In the genomic region with DNA sequence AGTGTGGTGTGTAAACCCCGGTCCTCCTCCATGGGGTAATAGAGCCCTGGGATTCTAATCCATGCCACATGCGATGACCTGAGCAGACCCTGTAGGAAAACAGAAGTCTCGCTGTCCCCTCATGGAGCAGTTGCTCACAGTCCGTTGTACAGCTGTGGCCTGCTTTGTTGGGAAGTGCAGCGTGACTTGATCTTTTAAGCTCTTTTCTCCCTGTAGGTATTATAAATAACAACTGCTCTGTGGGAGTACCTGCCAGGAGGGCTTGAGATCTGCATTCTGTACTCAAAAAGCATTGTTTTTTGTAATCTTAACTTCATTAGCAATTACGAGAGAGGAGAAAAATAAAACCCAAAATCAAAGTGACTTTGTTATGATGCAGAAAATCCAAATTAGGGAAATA, we compare ENCODE assay signal across 1 cellular context.
TF ChIP-seq lines count a peak whose summit lies in the region.

No MANE protein-coding gene starts in this region.

TF ChIP-seq in H1, 55 proteins besides CTCF, POLR2A, EP300 and RAD21:
- no peak for TF ChIP-seq RFX5 (IDR thresholded peaks at IDR 0.05; ENCODE audit: borderline replicate concordance, low read depth, low read length)
- no peak for TF ChIP-seq GTF2F1 (IDR thresholded peaks at IDR 0.05; ENCODE audit: borderline replicate concordance, low read depth, low read length)
- TF ChIP-seq, protein P1, sequence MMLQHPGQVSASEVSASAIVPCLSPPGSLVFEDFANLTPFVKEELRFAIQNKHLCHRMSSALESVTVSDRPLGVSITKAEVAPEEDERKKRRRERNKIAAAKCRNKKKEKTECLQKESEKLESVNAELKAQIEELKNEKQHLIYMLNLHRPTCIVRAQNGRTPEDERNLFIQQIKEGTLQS (IDR thresholded peaks at IDR 0.05; ENCODE audit: insufficient read depth, low read depth, low read length), result no peak
- TF ChIP-seq RXRA (IDR thresholded peaks at IDR 0.05; ENCODE audit: insufficient read depth, low read depth, low read length), result no peak
- no peak for TF ChIP-seq KDM4A (IDR thresholded peaks at IDR 0.05; ENCODE audit: low read depth, low read length, severe bottlenecking)
- TF ChIP-seq ATF2 (IDR thresholded peaks at IDR 0.05; ENCODE audit: low read length), result no peak
- TF ChIP-seq KDM5A (IDR thresholded peaks at IDR 0.05; ENCODE audit: low read length), result no peak
- no peak for TF ChIP-seq CHD1 (IDR thresholded peaks at IDR 0.05; ENCODE audit: low read depth, low read length)
- TF ChIP-seq SUZ12 (IDR thresholded peaks at IDR 0.05; ENCODE audit: low read length), result no peak
- TF ChIP-seq POU5F1 (IDR thresholded peaks at IDR 0.05; ENCODE audit: low read depth, low read length), result peak; percentile 21; the same call in 1 of the 2 replicates
- TF ChIP-seq BACH1 (IDR thresholded peaks at IDR 0.05; ENCODE audit: low read length), result no peak
- no peak for TF ChIP-seq CHD2 (IDR thresholded peaks at IDR 0.05; ENCODE audit: low read length)
- TF ChIP-seq SIRT6 (IDR thresholded peaks at IDR 0.05; ENCODE audit: low read length), result no peak
- TF ChIP-seq EGR1 (IDR thresholded peaks at IDR 0.05; ENCODE audit: borderline replicate concordance, low read depth, low read length), result no peak
- TF ChIP-seq, protein P2, sequence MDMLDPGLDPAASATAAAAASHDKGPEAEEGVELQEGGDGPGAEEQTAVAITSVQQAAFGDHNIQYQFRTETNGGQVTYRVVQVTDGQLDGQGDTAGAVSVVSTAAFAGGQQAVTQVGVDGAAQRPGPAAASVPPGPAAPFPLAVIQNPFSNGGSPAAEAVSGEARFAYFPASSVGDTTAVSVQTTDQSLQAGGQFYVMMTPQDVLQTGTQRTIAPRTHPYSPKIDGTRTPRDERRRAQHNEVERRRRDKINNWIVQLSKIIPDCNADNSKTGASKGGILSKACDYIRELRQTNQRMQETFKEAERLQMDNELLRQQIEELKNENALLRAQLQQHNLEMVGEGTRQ (IDR thresholded peaks at IDR 0.05; ENCODE audit: low read length), result no peak
- TF ChIP-seq NANOG (IDR thresholded peaks at IDR 0.05; ENCODE audit: insufficient read depth, low read depth, low read length, poor library complexity, severe bottlenecking), result peak; percentile 88
- no peak for TF ChIP-seq SP2 (IDR thresholded peaks at IDR 0.05; ENCODE audit: low read length)
- no peak for TF ChIP-seq SIX5 (IDR thresholded peaks at IDR 0.05; ENCODE audit: low read depth, low read length)
- no peak for TF ChIP-seq JUND (IDR thresholded peaks at IDR 0.05; ENCODE audit: low read length)
- TF ChIP-seq SIN3A (conservative IDR thresholded peaks at IDR 0.05 in 1 of 2, IDR thresholded peaks at IDR 0.05 in 1 of 2; ENCODE audit: low read depth in 1 of 2, low read length in 2 of 2), result no peak
- TF ChIP-seq BCL11A (IDR thresholded peaks at IDR 0.05; ENCODE audit: low read depth in 2 of 2, low read length in 2 of 2), result peak in 1 of 2 experiments; percentile 79
- TF ChIP-seq SP1 (IDR thresholded peaks at IDR 0.05; ENCODE audit: low read depth, low read length), result 0 out of 2 replicates have a peak, but pooled peaks have one; percentile 17
- TF ChIP-seq PHF8 (conservative IDR thresholded peaks at IDR 0.05; ENCODE audit: low read depth, low read length), result no peak
- TF ChIP-seq HDAC6 (IDR thresholded peaks at IDR 0.05; ENCODE audit: low read depth, low read length), result no peak
- no peak for TF ChIP-seq YY1 (IDR thresholded peaks at IDR 0.05; ENCODE audit: low read depth, low read length)
- TF ChIP-seq TAF7 (optimal IDR thresholded peaks at IDR 0.05; ENCODE audit: borderline replicate concordance, low read depth, low read length), result no peak
- TF ChIP-seq RBBP5 (IDR thresholded peaks at IDR 0.05; ENCODE audit: borderline replicate concordance, low read depth, low read length), result no peak
- TF ChIP-seq GABPA (IDR thresholded peaks at IDR 0.05; ENCODE audit: borderline replicate concordance, insufficient read depth, low read length), result no peak
- no peak for TF ChIP-seq CTBP2 (IDR thresholded peaks at IDR 0.05; ENCODE audit: borderline replicate concordance, insufficient read depth, insufficient read length, low read length)
- no peak for TF ChIP-seq EZH2 (IDR thresholded peaks at IDR 0.05; ENCODE audit: low read depth, low read length, severe bottlenecking)
- TF ChIP-seq NRF1 (IDR thresholded peaks at IDR 0.05; ENCODE audit: low read depth, low read length), result no peak
- TF ChIP-seq CEBPB (IDR thresholded peaks at IDR 0.05; ENCODE audit: low read depth, low read length), result no peak
- no peak for TF ChIP-seq SP4 (IDR thresholded peaks at IDR 0.05; ENCODE audit: low read length)
- peak; percentile 85; the same call in 1 of the 2 replicates for TF ChIP-seq TCF12 (IDR thresholded peaks at IDR 0.05; ENCODE audit: low read depth, low read length)
- no peak for TF ChIP-seq ASH2L (IDR thresholded peaks at IDR 0.05; ENCODE audit: low read length)
- TF ChIP-seq, protein P3, sequence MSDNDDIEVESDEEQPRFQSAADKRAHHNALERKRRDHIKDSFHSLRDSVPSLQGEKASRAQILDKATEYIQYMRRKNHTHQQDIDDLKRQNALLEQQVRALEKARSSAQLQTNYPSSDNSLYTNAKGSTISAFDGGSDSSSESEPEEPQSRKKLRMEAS (IDR thresholded peaks at IDR 0.05), result 0 out of 2 replicates have a peak, but pooled peaks have one; percentile 10
- TF ChIP-seq SAP30 (IDR thresholded peaks at IDR 0.05; ENCODE audit: insufficient read depth, insufficient replicate concordance, low read length), result no peak
- TF ChIP-seq CBX8 (IDR thresholded peaks at IDR 0.05; ENCODE audit: borderline replicate concordance, low read depth, low read length), result no peak
- TF ChIP-seq HDAC2 (IDR thresholded peaks at IDR 0.05; ENCODE audit: borderline replicate concordance in 1 of 2, low read depth in 2 of 2, low read length in 2 of 2), result peak in 1 of 2 experiments; percentile 64; a peak in 1 of 4 replicates
- TF ChIP-seq POLR2AphosphoS5 (IDR thresholded peaks at IDR 0.05; ENCODE audit: low read depth, low read length), result no peak; the same call in 1 of the 2 replicates
- TF ChIP-seq SRF (IDR thresholded peaks at IDR 0.05; ENCODE audit: low read depth, low read length), result no peak
- TF ChIP-seq RNF2 (IDR thresholded peaks at IDR 0.05; ENCODE audit: borderline replicate concordance, low read depth, low read length, missing control alignments, poor library complexity, severe bottlenecking), result no peak
- TF ChIP-seq BRCA1 (IDR thresholded peaks at IDR 0.05; ENCODE audit: low read depth, low read length), result no peak
- no peak for TF ChIP-seq ZNF274 (IDR thresholded peaks at IDR 0.05; ENCODE audit: borderline replicate concordance, extremely low read depth, low read length)
- 0 out of 2 replicates have a peak, but pooled peaks have one; percentile 17 for TF ChIP-seq TEAD4 (IDR thresholded peaks at IDR 0.05; ENCODE audit: low read depth, low read length)
- TF ChIP-seq MAFK (IDR thresholded peaks at IDR 0.05; ENCODE audit: low read depth, low read length), result no peak
- no peak for TF ChIP-seq TAF1 (IDR thresholded peaks at IDR 0.05; ENCODE audit: low read depth, low read length)
- TF ChIP-seq, protein P4, sequence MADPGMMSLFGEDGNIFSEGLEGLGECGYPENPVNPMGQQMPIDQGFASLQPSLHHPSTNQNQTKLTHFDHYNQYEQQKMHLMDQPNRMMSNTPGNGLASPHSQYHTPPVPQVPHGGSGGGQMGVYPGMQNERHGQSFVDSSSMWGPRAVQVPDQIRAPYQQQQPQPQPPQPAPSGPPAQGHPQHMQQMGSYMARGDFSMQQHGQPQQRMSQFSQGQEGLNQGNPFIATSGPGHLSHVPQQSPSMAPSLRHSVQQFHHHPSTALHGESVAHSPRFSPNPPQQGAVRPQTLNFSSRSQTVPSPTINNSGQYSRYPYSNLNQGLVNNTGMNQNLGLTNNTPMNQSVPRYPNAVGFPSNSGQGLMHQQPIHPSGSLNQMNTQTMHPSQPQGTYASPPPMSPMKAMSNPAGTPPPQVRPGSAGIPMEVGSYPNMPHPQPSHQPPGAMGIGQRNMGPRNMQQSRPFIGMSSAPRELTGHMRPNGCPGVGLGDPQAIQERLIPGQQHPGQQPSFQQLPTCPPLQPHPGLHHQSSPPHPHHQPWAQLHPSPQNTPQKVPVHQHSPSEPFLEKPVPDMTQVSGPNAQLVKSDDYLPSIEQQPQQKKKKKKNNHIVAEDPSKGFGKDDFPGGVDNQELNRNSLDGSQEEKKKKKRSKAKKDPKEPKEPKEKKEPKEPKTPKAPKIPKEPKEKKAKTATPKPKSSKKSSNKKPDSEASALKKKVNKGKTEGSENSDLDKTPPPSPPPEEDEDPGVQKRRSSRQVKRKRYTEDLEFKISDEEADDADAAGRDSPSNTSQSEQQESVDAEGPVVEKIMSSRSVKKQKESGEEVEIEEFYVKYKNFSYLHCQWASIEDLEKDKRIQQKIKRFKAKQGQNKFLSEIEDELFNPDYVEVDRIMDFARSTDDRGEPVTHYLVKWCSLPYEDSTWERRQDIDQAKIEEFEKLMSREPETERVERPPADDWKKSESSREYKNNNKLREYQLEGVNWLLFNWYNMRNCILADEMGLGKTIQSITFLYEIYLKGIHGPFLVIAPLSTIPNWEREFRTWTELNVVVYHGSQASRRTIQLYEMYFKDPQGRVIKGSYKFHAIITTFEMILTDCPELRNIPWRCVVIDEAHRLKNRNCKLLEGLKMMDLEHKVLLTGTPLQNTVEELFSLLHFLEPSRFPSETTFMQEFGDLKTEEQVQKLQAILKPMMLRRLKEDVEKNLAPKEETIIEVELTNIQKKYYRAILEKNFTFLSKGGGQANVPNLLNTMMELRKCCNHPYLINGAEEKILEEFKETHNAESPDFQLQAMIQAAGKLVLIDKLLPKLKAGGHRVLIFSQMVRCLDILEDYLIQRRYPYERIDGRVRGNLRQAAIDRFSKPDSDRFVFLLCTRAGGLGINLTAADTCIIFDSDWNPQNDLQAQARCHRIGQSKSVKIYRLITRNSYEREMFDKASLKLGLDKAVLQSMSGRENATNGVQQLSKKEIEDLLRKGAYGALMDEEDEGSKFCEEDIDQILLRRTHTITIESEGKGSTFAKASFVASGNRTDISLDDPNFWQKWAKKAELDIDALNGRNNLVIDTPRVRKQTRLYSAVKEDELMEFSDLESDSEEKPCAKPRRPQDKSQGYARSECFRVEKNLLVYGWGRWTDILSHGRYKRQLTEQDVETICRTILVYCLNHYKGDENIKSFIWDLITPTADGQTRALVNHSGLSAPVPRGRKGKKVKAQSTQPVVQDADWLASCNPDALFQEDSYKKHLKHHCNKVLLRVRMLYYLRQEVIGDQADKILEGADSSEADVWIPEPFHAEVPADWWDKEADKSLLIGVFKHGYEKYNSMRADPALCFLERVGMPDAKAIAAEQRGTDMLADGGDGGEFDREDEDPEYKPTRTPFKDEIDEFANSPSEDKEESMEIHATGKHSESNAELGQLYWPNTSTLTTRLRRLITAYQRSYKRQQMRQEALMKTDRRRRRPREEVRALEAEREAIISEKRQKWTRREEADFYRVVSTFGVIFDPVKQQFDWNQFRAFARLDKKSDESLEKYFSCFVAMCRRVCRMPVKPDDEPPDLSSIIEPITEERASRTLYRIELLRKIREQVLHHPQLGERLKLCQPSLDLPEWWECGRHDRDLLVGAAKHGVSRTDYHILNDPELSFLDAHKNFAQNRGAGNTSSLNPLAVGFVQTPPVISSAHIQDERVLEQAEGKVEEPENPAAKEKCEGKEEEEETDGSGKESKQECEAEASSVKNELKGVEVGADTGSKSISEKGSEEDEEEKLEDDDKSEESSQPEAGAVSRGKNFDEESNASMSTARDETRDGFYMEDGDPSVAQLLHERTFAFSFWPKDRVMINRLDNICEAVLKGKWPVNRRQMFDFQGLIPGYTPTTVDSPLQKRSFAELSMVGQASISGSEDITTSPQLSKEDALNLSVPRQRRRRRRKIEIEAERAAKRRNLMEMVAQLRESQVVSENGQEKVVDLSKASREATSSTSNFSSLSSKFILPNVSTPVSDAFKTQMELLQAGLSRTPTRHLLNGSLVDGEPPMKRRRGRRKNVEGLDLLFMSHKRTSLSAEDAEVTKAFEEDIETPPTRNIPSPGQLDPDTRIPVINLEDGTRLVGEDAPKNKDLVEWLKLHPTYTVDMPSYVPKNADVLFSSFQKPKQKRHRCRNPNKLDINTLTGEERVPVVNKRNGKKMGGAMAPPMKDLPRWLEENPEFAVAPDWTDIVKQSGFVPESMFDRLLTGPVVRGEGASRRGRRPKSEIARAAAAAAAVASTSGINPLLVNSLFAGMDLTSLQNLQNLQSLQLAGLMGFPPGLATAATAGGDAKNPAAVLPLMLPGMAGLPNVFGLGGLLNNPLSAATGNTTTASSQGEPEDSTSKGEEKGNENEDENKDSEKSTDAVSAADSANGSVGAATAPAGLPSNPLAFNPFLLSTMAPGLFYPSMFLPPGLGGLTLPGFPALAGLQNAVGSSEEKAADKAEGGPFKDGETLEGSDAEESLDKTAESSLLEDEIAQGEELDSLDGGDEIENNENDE (IDR thresholded peaks at IDR 0.05; ENCODE audit: insufficient replicate concordance, low read length), result peak; percentile 82
- TF ChIP-seq TBP (IDR thresholded peaks at IDR 0.05; ENCODE audit: low read depth, low read length), result no peak
- TF ChIP-seq FOSL1 (IDR thresholded peaks at IDR 0.05; ENCODE audit: insufficient read depth, low read depth, low read length), result no peak
- TF ChIP-seq KDM1A (IDR thresholded peaks at IDR 0.05; ENCODE audit: borderline replicate concordance, low read length), result no peak
- no peak for TF ChIP-seq JUN (IDR thresholded peaks at IDR 0.05; ENCODE audit: low read depth, low read length)
- no peak for TF ChIP-seq CBX5 (IDR thresholded peaks at IDR 0.05; ENCODE audit: low read depth, low read length)
- no peak for TF ChIP-seq CREB1 (IDR thresholded peaks at IDR 0.05)
- TF ChIP-seq, protein P5, sequence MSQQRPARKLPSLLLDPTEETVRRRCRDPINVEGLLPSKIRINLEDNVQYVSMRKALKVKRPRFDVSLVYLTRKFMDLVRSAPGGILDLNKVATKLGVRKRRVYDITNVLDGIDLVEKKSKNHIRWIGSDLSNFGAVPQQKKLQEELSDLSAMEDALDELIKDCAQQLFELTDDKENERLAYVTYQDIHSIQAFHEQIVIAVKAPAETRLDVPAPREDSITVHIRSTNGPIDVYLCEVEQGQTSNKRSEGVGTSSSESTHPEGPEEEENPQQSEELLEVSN (IDR thresholded peaks at IDR 0.05), result no peak
TF ChIP-seq in H1: peak in this region for 9.
